Comparison of ENCODE assay signal across 1 cellular context in the genomic region with DNA sequence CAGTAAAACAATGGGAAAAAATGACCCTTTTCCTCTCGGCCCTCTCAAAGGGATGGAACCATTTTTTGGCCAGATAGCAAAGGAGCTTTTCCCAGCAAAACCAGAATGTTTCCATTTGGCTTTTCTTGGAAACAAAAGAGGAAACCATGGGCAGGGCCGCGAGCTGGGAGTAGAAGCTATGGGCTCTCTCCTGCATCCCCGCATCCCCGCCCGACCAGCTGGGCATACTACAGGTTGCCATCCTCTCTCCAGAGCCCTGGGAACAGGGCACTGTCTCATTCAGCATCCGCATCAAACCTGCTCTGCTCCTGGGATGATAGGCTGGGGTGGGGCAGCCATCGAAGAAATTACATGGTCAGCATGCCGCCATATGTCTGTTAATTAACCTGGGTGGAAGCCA.
TF ChIP-seq lines count a peak whose summit lies in the region.

No MANE protein-coding gene starts in this region.

TF ChIP-seq in GM23338, 12 proteins besides CTCF, POLR2A, EP300 and RAD21 (continued from another document):
- TF ChIP-seq, protein P1, sequence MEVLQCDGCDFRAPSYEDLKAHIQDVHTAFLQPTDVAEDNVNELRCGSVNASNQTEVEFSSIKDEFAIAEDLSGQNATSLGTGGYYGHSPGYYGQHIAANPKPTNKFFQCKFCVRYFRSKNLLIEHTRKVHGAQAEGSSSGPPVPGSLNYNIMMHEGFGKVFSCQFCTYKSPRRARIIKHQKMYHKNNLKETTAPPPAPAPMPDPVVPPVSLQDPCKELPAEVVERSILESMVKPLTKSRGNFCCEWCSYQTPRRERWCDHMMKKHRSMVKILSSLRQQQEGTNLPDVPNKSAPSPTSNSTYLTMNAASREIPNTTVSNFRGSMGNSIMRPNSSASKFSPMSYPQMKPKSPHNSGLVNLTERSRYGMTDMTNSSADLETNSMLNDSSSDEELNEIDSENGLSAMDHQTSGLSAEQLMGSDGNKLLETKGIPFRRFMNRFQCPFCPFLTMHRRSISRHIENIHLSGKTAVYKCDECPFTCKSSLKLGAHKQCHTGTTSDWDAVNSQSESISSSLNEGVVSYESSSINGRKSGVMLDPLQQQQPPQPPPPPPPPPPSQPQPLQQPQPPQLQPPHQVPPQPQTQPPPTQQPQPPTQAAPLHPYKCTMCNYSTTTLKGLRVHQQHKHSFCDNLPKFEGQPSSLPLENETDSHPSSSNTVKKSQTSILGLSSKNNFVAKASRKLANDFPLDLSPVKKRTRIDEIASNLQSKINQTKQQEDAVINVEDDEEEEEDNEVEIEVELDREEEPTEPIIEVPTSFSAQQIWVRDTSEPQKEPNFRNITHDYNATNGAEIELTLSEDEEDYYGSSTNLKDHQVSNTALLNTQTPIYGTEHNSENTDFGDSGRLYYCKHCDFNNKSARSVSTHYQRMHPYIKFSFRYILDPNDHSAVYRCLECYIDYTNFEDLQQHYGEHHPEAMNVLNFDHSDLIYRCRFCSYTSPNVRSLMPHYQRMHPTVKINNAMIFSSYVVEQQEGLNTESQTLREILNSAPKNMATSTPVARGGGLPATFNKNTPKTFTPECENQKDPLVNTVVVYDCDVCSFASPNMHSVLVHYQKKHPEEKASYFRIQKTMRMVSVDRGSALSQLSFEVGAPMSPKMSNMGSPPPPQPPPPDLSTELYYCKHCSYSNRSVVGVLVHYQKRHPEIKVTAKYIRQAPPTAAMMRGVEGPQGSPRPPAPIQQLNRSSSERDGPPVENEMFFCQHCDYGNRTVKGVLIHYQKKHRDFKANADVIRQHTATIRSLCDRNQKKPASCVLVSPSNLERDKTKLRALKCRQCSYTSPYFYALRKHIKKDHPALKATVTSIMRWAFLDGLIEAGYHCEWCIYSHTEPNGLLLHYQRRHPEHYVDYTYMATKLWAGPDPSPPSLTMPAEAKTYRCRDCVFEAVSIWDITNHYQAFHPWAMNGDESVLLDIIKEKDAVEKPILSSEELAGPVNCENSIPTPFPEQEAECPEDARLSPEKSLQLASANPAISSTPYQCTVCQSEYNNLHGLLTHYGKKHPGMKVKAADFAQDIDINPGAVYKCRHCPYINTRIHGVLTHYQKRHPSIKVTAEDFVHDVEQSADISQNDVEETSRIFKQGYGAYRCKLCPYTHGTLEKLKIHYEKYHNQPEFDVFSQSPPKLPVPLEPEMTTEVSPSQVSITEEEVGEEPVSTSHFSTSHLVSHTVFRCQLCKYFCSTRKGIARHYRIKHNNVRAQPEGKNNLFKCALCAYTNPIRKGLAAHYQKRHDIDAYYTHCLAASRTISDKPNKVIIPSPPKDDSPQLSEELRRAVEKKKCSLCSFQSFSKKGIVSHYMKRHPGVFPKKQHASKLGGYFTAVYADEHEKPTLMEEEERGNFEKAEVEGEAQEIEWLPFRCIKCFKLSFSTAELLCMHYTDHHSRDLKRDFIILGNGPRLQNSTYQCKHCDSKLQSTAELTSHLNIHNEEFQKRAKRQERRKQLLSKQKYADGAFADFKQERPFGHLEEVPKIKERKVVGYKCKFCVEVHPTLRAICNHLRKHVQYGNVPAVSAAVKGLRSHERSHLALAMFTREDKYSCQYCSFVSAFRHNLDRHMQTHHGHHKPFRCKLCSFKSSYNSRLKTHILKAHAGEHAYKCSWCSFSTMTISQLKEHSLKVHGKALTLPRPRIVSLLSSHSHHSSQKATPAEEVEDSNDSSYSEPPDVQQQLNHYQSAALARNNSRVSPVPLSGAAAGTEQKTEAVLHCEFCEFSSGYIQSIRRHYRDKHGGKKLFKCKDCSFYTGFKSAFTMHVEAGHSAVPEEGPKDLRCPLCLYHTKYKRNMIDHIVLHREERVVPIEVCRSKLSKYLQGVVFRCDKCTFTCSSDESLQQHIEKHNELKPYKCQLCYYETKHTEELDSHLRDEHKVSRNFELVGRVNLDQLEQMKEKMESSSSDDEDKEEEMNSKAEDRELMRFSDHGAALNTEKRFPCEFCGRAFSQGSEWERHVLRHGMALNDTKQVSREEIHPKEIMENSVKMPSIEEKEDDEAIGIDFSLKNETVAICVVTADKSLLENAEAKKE (CRISPR knock-in tag; IDR thresholded peaks at IDR 0.05), result no peak
- no peak for TF ChIP-seq ZNF114 (CRISPR knock-in tag; IDR thresholded peaks at IDR 0.05)
